In the genomic region with DNA sequence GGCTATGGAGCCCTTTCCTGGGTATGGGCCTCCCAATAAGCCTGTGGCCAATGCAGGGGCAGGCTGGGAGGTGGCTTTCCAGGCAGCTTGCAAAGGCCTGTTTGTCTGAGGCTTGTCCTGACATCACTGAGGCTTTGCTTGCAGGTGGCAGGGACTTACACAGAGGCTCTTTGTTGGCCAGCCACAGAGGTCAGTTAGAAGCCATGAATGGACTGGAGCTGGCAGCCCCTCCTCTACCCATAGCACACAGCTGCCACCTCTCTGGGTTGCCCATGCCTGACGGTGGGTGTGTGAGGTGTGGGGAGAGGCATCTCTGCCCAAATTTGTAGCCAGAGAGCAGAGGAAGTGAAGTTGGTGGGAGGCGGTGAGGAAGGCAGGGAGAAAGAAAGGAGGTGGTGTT, we compare ENCODE assay signal across 1 cellular context.
TF ChIP-seq lines count a peak whose summit lies in the region.

No MANE protein-coding gene starts in this region.

TF ChIP-seq in HepG2, 621 proteins besides CTCF, POLR2A, EP300 and RAD21 (continued from another document):
- TF ChIP-seq, protein P1, sequence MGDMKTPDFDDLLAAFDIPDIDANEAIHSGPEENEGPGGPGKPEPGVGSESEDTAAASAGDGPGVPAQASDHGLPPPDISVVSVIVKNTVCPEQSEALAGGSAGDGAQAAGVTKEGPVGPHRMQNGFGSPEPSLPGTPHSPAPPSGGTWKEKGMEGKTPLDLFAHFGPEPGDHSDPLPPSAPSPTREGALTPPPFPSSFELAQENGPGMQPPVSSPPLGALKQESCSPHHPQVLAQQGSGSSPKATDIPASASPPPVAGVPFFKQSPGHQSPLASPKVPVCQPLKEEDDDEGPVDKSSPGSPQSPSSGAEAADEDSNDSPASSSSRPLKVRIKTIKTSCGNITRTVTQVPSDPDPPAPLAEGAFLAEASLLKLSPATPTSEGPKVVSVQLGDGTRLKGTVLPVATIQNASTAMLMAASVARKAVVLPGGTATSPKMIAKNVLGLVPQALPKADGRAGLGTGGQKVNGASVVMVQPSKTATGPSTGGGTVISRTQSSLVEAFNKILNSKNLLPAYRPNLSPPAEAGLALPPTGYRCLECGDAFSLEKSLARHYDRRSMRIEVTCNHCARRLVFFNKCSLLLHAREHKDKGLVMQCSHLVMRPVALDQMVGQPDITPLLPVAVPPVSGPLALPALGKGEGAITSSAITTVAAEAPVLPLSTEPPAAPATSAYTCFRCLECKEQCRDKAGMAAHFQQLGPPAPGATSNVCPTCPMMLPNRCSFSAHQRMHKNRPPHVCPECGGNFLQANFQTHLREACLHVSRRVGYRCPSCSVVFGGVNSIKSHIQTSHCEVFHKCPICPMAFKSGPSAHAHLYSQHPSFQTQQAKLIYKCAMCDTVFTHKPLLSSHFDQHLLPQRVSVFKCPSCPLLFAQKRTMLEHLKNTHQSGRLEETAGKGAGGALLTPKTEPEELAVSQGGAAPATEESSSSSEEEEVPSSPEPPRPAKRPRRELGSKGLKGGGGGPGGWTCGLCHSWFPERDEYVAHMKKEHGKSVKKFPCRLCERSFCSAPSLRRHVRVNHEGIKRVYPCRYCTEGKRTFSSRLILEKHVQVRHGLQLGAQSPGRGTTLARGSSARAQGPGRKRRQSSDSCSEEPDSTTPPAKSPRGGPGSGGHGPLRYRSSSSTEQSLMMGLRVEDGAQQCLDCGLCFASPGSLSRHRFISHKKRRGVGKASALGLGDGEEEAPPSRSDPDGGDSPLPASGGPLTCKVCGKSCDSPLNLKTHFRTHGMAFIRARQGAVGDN (CRISPR knock-in tag; IDR thresholded peaks at IDR 0.05), result peak; percentile 64
- no peak for TF ChIP-seq ZEB1 (IDR thresholded peaks at IDR 0.05; ENCODE audit: insufficient replicate concordance, low read depth)
